ENCODE assay signal across 8 cellular contexts in the genomic region with DNA sequence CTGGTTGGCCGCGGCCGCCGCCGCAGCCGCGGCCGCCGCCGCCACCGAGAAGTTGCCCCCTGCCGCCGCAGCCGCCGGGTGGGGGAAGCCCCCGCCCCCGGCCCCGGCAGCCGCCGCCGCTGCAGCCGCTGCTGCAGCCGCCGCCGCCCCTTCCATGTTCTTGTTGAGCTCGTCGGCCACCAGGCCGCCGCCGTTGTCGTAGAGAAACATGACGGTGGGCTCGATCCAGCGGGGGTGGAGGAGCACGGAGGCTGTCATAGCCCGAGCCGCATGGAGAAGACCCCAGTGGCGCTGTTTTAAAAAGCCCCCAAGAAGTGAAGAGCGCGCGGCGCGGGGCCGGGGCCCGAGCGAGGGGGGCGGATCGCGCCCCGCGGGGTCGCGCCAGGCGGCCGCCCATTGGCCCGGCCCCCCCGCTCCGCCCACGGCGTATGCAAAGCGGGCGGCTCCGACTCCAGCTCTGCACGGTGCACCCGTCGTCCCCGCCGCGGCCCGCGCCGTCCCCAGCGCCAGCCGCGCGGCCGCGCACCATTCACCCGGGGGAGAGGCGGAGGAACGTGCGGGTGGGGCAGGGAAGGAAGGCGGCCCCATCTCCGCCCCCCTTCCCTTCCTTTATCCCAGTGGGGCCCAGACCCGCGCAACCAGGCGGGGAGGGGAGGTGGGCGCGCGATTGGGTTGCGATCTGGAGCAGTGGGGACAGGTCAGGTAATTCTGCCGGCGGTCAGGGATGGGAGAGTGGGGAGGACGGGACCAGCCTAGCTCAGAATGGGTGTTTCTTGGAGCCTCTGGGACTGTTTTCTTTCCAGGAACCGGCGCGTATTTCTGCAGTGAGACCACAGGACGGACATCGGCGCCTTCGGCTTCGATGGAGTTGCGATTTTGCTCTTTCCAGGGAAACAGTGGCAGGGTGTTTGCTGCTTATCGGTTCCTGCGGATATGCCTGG.
A peak's percentile ranks its signal among the peaks of the same experiment; 100 is the strongest.
DNase-seq lines count a peak whose midpoint lies in the region; ATAC-seq and TF ChIP-seq lines count a peak whose summit lies in the region.

A gene (minus strand): TSS at position 272 of the 941 bp plus-strand sequence. CDS start 14 bp downstream, at position 258.

- H3K9me3 ChIP-seq in SU-DHL-6 (ENCODE audit: insufficient read depth, low read length), result no peaks in the 10 kb centered on the region

- DNase-seq in NCI-H2196 (lab: John Stamatoyannopoulos, UW; ENCODE audit: unreplicated experiment) (peak; percentile 56), NCI-H2196 treated with DMSO at 0.1 percent for 48 hours (lab: John Stamatoyannopoulos, UW; ENCODE audit: unreplicated experiment) (no peak), HuH-7 (ENCODE audit: low spot score) (peak; percentile 92), fibroblast of mammary gland (ENCODE audit: low read depth) (peak; percentile 17), retina (peak; percentile 63)

- no peaks in the 10 kb centered on the region for H3K36me3 ChIP-seq in SU-DHL-6 (ENCODE audit: low read length)

- no peaks in the 10 kb centered on the region for H3F3A ChIP-seq in SU-DHL-6 (ENCODE audit: insufficient read depth)

- H3K4me2 ChIP-seq in SU-DHL-6 (ENCODE audit: low read depth, low read length, poor library complexity, severe bottlenecking), result peak within 1 kb of the TSS; percentile 63

- TF ChIP-seq CTCF in SU-DHL-6 (IDR thresholded peaks at IDR 0.05; ENCODE audit: insufficient read depth, low read length, poor library complexity, severe bottlenecking) (no peak), fibroblast of mammary gland (conservative IDR thresholded peaks at IDR 0.05; ENCODE audit: control insufficient read depth, insufficient read depth, low read depth, low read length) (no peak)

- ATAC-seq in GM19324 (IDR thresholded peaks at IDR 0.05; ENCODE audit: low FRiP score, unreplicated experiment) (no peak), HG02840 (IDR thresholded peaks at IDR 0.05; ENCODE audit: low FRiP score, unreplicated experiment) (no peak)

- H3K79me2 ChIP-seq in SU-DHL-6 (ENCODE audit: insufficient read depth, low read length), result no peaks in the 10 kb centered on the region

- H2AFZ ChIP-seq in SU-DHL-6 (ENCODE audit: low read depth, low read length, severe bottlenecking), result peak within 1 kb of the TSS; percentile 76

- H3K9ac ChIP-seq in SU-DHL-6 (ENCODE audit: low read length), result peak within 1 kb of the TSS; percentile 48

- H3K4me3 ChIP-seq in SU-DHL-6 (ENCODE audit: insufficient read depth, low read length, poor library complexity, severe bottlenecking) (peak within 1 kb of the TSS; percentile 61), fibroblast of mammary gland (ENCODE audit: control insufficient read depth, low read depth, low read length) (peak within 1 kb of the TSS; percentile 32)

- H3K27me3 ChIP-seq in SU-DHL-6 (ENCODE audit: low read length), result no peaks in the 10 kb centered on the region

- H3K27ac ChIP-seq in SU-DHL-6 (ENCODE audit: low read depth, low read length), result no peak within 1 kb of the TSS

- H4K20me1 ChIP-seq in SU-DHL-6 (ENCODE audit: low read depth, low read length), result no peaks in the 10 kb centered on the region

- no peaks in the 10 kb centered on the region for H3K9me2 ChIP-seq in SU-DHL-6 (replicated peaks; ENCODE audit: insufficient read depth, low read length)
